Comparison of ENCODE assay signal across 1 cellular context in the genomic region with DNA sequence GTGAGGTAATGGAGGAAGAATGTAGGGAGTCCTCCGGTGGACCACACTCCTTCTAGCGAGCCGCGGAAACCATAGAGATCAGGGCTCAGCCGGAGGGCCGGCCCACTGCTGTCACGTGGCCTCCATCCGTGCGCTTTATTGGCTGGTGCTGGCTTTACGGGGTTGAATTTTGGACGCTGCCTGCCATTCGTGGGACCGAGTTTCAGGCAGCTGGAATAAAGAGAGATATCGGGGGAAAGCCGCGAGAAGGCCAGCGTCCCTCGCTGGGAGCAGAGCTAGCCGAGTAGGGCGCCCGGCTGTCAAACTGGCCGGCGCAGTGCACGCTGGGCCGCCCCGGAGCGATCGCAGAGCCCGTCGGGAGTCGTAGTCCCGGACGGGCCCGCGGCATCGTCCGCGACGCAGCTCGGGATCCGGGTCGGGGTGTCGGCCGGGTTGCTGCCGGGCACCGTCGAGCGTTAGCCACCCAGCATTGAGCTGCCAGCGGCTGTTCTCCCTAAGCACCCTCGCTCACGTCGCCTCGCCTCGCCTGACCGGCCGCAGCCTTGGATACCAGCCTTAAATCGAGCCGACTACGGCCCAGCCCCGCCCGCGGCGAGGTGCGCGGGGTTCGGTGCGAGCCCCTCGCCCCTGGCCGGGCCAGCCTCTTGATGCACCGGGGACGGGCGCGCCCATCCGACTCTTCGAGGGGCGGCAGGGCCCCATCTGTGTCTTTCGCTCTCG.
A peak's percentile ranks its signal among the peaks of the same experiment; 100 is the strongest.
TF ChIP-seq lines count a peak whose summit lies in the region.
"Not testable (repeated sequence)": the region's sequence is repeated elsewhere in the genome, so short reads cannot be mapped to it uniquely, and the experiment has no call there.

A gene with protein sequence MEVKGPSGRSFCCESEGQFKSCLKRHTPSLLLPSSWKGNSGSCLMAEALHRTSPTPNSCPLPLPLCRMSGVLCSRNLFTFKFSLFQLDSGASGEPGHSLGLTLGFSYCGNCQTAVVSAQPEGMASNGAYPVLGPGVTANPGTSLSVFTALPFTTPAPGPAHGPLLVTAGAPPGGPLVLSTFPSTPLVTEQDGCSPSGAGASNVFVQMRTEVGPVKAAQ (N-terminal part only) (plus strand): TSS at position 244 of the 720 bp plus-strand sequence. CDS start 15,002 bp downstream, outside the sequence.

TF ChIP-seq in HepG2, 621 proteins besides CTCF, POLR2A, EP300 and RAD21 (continues in another document):
- TF ChIP-seq HCFC1 (IDR thresholded peaks at IDR 0.05; ENCODE audit: low read depth, low read length) (peak; percentile 45), ZFX (CRISPR knock-in tag; IDR thresholded peaks at IDR 0.05; ENCODE audit: low read depth) (peak; percentile 51; the same call in 1 of the 2 replicates), ZNF777 (CRISPR knock-in tag; IDR thresholded peaks at IDR 0.05) (peak; percentile 55; the same call in 1 of the 2 replicates), GATAD1 (CRISPR knock-in tag; IDR thresholded peaks at IDR 0.05) (peak; percentile 37; the same call in 1 of the 2 replicates), THAP11 (CRISPR knock-in tag; IDR thresholded peaks at IDR 0.05) (peak; percentile 94), PHF8 (CRISPR knock-in tag; IDR thresholded peaks at IDR 0.05) (peak; percentile 62), HDAC1 (CRISPR knock-in tag; IDR thresholded peaks at IDR 0.05) (0 out of 2 replicates have a peak, but pooled peaks have one; percentile 34), POLR2G (IDR thresholded peaks at IDR 0.05; ENCODE audit: low read depth, low read length) (peak; percentile 66), TAF1 (CRISPR knock-in tag; IDR thresholded peaks at IDR 0.05) (peak; percentile 57), PHF21A (CRISPR knock-in tag; IDR thresholded peaks at IDR 0.05) (peak; percentile 28; the same call in 1 of the 2 replicates), RAD51 (IDR thresholded peaks at IDR 0.05; ENCODE audit: borderline replicate concordance) (peak; percentile 41; the same call in 1 of the 2 replicates), ZNF263 (CRISPR knock-in tag; IDR thresholded peaks at IDR 0.05) (peak; percentile 27; the same call in 1 of the 2 replicates), HOXA3 (CRISPR knock-in tag; IDR thresholded peaks at IDR 0.05) (peak; percentile 19; the same call in 1 of the 2 replicates), RXRA (CRISPR knock-in tag; IDR thresholded peaks at IDR 0.05) (0 out of 2 replicates have a peak, but pooled peaks have one; percentile 13), YEATS4 (CRISPR knock-in tag; IDR thresholded peaks at IDR 0.05; ENCODE audit: borderline replicate concordance) (peak; percentile 44; the same call in 1 of the 2 replicates), ELF1 (CRISPR knock-in tag; IDR thresholded peaks at IDR 0.05) (0 out of 2 replicates have a peak, but pooled peaks have one; percentile 15), SUZ12 (IDR thresholded peaks at IDR 0.05; ENCODE audit: low read depth, low read length) (peak; percentile 38; the same call in 1 of the 2 replicates), NFYC (CRISPR knock-in tag; IDR thresholded peaks at IDR 0.05) (peak; percentile 67), RBFOX2 (IDR thresholded peaks at IDR 0.05; ENCODE audit: low read depth, low read length) (peak; percentile 67; the same call in 1 of the 2 replicates), GABPB1 (CRISPR knock-in tag; IDR thresholded peaks at IDR 0.05) (peak; percentile 68; the same call in 1 of the 2 replicates), SAP130 (CRISPR knock-in tag; IDR thresholded peaks at IDR 0.05; ENCODE audit: low read depth) (peak; percentile 44), FOSL2 (CRISPR knock-in tag; IDR thresholded peaks at IDR 0.05) (peak; percentile 18; the same call in 1 of the 2 replicates), ZFY (CRISPR knock-in tag; IDR thresholded peaks at IDR 0.05) (peak; percentile 79), ZNF143 (CRISPR knock-in tag; IDR thresholded peaks at IDR 0.05) (peak; percentile 87), KDM2A (CRISPR knock-in tag; IDR thresholded peaks at IDR 0.05; ENCODE audit: borderline replicate concordance, low read depth) (peak; percentile 45; the same call in 1 of the 2 replicates)
- TF ChIP-seq, protein P1, sequence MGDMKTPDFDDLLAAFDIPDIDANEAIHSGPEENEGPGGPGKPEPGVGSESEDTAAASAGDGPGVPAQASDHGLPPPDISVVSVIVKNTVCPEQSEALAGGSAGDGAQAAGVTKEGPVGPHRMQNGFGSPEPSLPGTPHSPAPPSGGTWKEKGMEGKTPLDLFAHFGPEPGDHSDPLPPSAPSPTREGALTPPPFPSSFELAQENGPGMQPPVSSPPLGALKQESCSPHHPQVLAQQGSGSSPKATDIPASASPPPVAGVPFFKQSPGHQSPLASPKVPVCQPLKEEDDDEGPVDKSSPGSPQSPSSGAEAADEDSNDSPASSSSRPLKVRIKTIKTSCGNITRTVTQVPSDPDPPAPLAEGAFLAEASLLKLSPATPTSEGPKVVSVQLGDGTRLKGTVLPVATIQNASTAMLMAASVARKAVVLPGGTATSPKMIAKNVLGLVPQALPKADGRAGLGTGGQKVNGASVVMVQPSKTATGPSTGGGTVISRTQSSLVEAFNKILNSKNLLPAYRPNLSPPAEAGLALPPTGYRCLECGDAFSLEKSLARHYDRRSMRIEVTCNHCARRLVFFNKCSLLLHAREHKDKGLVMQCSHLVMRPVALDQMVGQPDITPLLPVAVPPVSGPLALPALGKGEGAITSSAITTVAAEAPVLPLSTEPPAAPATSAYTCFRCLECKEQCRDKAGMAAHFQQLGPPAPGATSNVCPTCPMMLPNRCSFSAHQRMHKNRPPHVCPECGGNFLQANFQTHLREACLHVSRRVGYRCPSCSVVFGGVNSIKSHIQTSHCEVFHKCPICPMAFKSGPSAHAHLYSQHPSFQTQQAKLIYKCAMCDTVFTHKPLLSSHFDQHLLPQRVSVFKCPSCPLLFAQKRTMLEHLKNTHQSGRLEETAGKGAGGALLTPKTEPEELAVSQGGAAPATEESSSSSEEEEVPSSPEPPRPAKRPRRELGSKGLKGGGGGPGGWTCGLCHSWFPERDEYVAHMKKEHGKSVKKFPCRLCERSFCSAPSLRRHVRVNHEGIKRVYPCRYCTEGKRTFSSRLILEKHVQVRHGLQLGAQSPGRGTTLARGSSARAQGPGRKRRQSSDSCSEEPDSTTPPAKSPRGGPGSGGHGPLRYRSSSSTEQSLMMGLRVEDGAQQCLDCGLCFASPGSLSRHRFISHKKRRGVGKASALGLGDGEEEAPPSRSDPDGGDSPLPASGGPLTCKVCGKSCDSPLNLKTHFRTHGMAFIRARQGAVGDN (CRISPR knock-in tag; IDR thresholded peaks at IDR 0.05) = peak; percentile 48
- TF ChIP-seq, protein P2, sequence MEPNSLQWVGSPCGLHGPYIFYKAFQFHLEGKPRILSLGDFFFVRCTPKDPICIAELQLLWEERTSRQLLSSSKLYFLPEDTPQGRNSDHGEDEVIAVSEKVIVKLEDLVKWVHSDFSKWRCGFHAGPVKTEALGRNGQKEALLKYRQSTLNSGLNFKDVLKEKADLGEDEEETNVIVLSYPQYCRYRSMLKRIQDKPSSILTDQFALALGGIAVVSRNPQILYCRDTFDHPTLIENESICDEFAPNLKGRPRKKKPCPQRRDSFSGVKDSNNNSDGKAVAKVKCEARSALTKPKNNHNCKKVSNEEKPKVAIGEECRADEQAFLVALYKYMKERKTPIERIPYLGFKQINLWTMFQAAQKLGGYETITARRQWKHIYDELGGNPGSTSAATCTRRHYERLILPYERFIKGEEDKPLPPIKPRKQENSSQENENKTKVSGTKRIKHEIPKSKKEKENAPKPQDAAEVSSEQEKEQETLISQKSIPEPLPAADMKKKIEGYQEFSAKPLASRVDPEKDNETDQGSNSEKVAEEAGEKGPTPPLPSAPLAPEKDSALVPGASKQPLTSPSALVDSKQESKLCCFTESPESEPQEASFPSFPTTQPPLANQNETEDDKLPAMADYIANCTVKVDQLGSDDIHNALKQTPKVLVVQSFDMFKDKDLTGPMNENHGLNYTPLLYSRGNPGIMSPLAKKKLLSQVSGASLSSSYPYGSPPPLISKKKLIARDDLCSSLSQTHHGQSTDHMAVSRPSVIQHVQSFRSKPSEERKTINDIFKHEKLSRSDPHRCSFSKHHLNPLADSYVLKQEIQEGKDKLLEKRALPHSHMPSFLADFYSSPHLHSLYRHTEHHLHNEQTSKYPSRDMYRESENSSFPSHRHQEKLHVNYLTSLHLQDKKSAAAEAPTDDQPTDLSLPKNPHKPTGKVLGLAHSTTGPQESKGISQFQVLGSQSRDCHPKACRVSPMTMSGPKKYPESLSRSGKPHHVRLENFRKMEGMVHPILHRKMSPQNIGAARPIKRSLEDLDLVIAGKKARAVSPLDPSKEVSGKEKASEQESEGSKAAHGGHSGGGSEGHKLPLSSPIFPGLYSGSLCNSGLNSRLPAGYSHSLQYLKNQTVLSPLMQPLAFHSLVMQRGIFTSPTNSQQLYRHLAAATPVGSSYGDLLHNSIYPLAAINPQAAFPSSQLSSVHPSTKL (CRISPR knock-in tag; IDR thresholded peaks at IDR 0.05) = 0 out of 2 replicates have a peak, but pooled peaks have one; percentile 9
- TF ChIP-seq, protein P3, sequence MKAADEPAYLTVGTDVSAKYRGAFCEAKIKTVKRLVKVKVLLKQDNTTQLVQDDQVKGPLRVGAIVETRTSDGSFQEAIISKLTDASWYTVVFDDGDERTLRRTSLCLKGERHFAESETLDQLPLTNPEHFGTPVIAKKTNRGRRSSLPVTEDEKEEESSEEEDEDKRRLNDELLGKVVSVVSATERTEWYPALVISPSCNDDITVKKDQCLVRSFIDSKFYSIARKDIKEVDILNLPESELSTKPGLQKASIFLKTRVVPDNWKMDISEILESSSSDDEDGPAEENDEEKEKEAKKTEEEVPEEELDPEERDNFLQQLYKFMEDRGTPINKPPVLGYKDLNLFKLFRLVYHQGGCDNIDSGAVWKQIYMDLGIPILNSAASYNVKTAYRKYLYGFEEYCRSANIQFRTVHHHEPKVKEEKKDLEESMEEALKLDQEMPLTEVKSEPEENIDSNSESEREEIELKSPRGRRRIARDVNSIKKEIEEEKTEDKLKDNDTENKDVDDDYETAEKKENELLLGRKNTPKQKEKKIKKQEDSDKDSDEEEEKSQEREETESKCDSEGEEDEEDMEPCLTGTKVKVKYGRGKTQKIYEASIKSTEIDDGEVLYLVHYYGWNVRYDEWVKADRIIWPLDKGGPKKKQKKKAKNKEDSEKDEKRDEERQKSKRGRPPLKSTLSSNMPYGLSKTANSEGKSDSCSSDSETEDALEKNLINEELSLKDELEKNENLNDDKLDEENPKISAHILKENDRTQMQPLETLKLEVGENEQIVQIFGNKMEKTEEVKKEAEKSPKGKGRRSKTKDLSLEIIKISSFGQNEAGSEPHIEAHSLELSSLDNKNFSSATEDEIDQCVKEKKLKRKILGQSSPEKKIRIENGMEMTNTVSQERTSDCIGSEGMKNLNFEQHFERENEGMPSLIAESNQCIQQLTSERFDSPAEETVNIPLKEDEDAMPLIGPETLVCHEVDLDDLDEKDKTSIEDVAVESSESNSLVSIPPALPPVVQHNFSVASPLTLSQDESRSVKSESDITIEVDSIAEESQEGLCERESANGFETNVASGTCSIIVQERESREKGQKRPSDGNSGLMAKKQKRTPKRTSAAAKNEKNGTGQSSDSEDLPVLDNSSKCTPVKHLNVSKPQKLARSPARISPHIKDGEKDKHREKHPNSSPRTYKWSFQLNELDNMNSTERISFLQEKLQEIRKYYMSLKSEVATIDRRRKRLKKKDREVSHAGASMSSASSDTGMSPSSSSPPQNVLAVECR (CRISPR knock-in tag; IDR thresholded peaks at IDR 0.05; ENCODE audit: borderline replicate concordance) = peak; percentile 32; the same call in 1 of the 2 replicates
- TF ChIP-seq, protein P4, sequence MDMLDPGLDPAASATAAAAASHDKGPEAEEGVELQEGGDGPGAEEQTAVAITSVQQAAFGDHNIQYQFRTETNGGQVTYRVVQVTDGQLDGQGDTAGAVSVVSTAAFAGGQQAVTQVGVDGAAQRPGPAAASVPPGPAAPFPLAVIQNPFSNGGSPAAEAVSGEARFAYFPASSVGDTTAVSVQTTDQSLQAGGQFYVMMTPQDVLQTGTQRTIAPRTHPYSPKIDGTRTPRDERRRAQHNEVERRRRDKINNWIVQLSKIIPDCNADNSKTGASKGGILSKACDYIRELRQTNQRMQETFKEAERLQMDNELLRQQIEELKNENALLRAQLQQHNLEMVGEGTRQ (IDR thresholded peaks at IDR 0.05; ENCODE audit: low read depth, low read length) = peak; percentile 58
- TF ChIP-seq, protein P4 (CRISPR knock-in tag; IDR thresholded peaks at IDR 0.05; ENCODE audit: borderline replicate concordance) = not testable (repeated sequence)
- TF ChIP-seq, protein P5, sequence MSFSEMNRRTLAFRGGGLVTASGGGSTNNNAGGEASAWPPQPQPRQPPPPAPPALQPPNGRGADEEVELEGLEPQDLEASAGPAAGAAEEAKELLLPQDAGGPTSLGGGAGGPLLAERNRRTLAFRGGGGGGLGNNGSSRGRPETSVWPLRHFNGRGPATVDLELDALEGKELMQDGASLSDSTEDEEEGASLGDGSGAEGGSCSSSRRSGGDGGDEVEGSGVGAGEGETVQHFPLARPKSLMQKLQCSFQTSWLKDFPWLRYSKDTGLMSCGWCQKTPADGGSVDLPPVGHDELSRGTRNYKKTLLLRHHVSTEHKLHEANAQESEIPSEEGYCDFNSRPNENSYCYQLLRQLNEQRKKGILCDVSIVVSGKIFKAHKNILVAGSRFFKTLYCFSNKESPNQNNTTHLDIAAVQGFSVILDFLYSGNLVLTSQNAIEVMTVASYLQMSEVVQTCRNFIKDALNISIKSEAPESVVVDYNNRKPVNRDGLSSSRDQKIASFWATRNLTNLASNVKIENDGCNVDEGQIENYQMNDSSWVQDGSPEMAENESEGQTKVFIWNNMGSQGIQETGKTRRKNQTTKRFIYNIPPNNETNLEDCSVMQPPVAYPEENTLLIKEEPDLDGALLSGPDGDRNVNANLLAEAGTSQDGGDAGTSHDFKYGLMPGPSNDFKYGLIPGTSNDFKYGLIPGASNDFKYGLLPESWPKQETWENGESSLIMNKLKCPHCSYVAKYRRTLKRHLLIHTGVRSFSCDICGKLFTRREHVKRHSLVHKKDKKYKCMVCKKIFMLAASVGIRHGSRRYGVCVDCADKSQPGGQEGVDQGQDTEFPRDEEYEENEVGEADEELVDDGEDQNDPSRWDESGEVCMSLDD (CRISPR knock-in tag; IDR thresholded peaks at IDR 0.05; ENCODE audit: borderline replicate concordance) = peak; percentile 4; the same call in 1 of the 2 replicates
- TF ChIP-seq, protein P6, sequence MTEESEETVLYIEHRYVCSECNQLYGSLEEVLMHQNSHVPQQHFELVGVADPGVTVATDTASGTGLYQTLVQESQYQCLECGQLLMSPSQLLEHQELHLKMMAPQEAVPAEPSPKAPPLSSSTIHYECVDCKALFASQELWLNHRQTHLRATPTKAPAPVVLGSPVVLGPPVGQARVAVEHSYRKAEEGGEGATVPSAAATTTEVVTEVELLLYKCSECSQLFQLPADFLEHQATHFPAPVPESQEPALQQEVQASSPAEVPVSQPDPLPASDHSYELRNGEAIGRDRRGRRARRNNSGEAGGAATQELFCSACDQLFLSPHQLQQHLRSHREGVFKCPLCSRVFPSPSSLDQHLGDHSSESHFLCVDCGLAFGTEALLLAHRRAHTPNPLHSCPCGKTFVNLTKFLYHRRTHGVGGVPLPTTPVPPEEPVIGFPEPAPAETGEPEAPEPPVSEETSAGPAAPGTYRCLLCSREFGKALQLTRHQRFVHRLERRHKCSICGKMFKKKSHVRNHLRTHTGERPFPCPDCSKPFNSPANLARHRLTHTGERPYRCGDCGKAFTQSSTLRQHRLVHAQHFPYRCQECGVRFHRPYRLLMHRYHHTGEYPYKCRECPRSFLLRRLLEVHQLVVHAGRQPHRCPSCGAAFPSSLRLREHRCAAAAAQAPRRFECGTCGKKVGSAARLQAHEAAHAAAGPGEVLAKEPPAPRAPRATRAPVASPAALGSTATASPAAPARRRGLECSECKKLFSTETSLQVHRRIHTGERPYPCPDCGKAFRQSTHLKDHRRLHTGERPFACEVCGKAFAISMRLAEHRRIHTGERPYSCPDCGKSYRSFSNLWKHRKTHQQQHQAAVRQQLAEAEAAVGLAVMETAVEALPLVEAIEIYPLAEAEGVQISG (CRISPR knock-in tag; IDR thresholded peaks at IDR 0.05) = peak; percentile 97
